Comparison of ENCODE assay signal across 8 cellular contexts in the genomic region with DNA sequence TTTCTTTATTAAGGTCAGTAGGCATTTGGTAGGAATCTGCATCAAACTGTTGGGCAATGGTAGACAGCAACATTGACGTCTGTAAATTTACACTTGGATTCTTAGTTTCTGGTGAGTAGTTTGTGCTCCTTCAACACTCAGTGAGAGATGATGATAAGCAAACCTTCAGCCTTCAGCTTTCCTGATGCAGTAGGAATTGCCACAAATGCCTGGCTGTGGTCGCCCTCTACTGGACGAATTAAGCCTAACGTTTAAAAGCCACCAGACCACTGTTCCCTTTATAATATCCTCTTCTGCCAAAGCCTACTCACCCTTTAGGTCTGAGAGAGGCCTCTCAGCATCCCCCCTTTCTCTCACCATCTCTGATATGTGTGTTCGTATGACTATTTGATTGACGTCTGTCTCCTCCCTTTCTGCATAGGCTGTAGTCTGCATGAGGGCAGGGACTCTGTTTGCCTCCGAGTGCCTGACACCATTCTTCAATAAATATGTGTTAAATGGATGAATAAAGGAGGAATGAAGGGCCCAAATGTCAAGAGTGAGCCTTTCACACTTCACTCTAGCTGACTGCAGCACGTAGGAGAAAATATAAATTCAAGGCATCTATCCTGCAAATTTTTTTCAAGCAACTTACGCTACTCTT. TPM values are rescaled to one million over a fixed set of nuclear protein-coding genes. Genes with fewer than 3 reads are reported as not detected.
DNase-seq lines count a peak whose midpoint lies in the region; ATAC-seq, FAIRE-seq and TF ChIP-seq lines count a peak whose summit lies in the region.

No MANE protein-coding gene starts in this region.

- TF ChIP-seq POLR2A in uterus (IDR thresholded peaks at IDR 0.05), result no peak

- peak overlapping the region; percentile 38 for H2AFZ ChIP-seq in parathyroid adenoma

- H3K27me3 ChIP-seq in parathyroid adenoma (ENCODE audit: control insufficient read depth, insufficient read depth, low read length) (no peaks in the 10 kb centered on the region), uterus (no peaks in the 10 kb centered on the region)

- H3K4me1 ChIP-seq in parathyroid adenoma (no peaks in the 10 kb centered on the region), uterus (no peaks in the 10 kb centered on the region)

- intact Hi-C loops in uterus (cut with DNase I; ENCODE audit: low total_unique reads), result loop anchor here (5.0 kb wide), 1 partner anchor 325 kb away; no protein-coding TSS in a partner anchor

- TF ChIP-seq CTCF in parathyroid adenoma (IDR thresholded peaks at IDR 0.05), result peak; percentile 82
- peak; percentile 50 to 80 (median 70) for TF ChIP-seq CTCF in uterus (IDR thresholded peaks at IDR 0.05)

- H3K79me2 ChIP-seq in parathyroid adenoma, result no peaks in the 10 kb centered on the region

- no peak overlapping the region for H3K27ac ChIP-seq in parathyroid adenoma
- H3K27ac ChIP-seq in uterus, result no peak overlapping the region

- peak; percentile 92 for ATAC-seq in GM21526 (IDR thresholded peaks at IDR 0.05; ENCODE audit: low FRiP score, unreplicated experiment)

- H3K9ac ChIP-seq in parathyroid adenoma, result no peak overlapping the region

- peak; percentile 29 for DNase-seq in DMS79 (lab: John Stamatoyannopoulos, UW)
- peak; percentile 53 for DNase-seq in Jurkat, Clone E6-1 (ENCODE audit: low read depth, low spot score)
- peak; percentile 63 for DNase-seq in RPMI8226
- peak; percentile 17 for DNase-seq in activated T-helper 9 cell treated with anti-CD3 and anti-CD28 coated beads, Interleukin-2, amount 50 U/mL, for 16 hours (ENCODE audit: low read depth)
- peak; percentile 34 to 55 for DNase-seq in frontal cortex (ENCODE audit: low spot score in 2 of 2)
- DNase-seq in uterus, result peak; percentile 48 to 53

- no peak for FAIRE-seq in frontal cortex (lab: Jason Lieb, UNC)

- H3K4me2 ChIP-seq in parathyroid adenoma (ENCODE audit: low read length), result no peak overlapping the region

- no peak overlapping the region for H3K4me3 ChIP-seq in Jurkat, Clone E6-1 (ENCODE audit: low read length)
- H3K4me3 ChIP-seq in parathyroid adenoma (ENCODE audit: low read depth, low read length) (no peak overlapping the region), uterus (no peak overlapping the region)

- H3K36me3 ChIP-seq in parathyroid adenoma (ENCODE audit: control insufficient read depth, insufficient read depth, low read length), result no peaks in the 10 kb centered on the region
- no peaks in the 10 kb centered on the region for H3K36me3 ChIP-seq in uterus

- H3K9me3 ChIP-seq in parathyroid adenoma (ENCODE audit: control insufficient read depth, low read length), result no peaks in the 10 kb centered on the region
- no peaks in the 10 kb centered on the region for H3K9me3 ChIP-seq in uterus

RNA-seq across cellular contexts. Expression of gene PLEKHM3, which starts 47.0 kb away (rescaled TPM):
- 2.5 TPM for polyA plus RNA-seq in Jurkat, Clone E6-1 (2012; ENCODE audit: insufficient read depth, insufficient read length)
- 34.6 TPM for total RNA-seq in frontal cortex
- total RNA-seq in uterus, result 10 to 100 TPM; 20.5 to 43.4 (median 21.6) TPM

RNA-seq across cellular contexts. Expression of gene CRYGD, which starts 52.0 kb away (rescaled TPM):
- not detected for polyA plus RNA-seq in Jurkat, Clone E6-1 (2012; ENCODE audit: insufficient read depth, insufficient read length)
- 2.4 TPM for total RNA-seq in frontal cortex
- not detected for total RNA-seq in uterus

RNA-seq across cellular contexts. Expression of gene CRYGC, which starts 57.3 kb away (rescaled TPM):
- not detected for polyA plus RNA-seq in Jurkat, Clone E6-1 (2012; ENCODE audit: insufficient read depth, insufficient read length)
- total RNA-seq in frontal cortex, result not detected
- not detected for total RNA-seq in uterus
